Comparison of ENCODE assay signal across 9 cellular contexts in genomic region chr9:102631559-102631958, GRCh38.
DNase-seq lines count a peak whose midpoint lies in the region; TF ChIP-seq lines count a peak whose summit lies in the region.
"Had no signal": no experiment of that assay in that cellular context is flagged by ENCODE, and none has a peak within 500 bp of the region (broad histone marks: within the 10 kb centered on the region; RNA-seq: fewer than 3 reads in every experiment).

No MANE protein-coding gene starts in this region.

- no peaks in the 10 kb centered on the region for H3K27me3 ChIP-seq in esophagus muscularis mucosa

- H3K9me3 ChIP-seq in esophagus muscularis mucosa: peaks cover 0 to 14% (median 2%) of the 10 kb centered on the region in 4 donors

- H3K4me3 ChIP-seq in esophagus muscularis mucosa: no peak overlapping the region

- TF ChIP-seq EP300 in esophagus muscularis mucosa (IDR thresholded peaks at IDR 0.05): no peak

- peak; percentile 48 for DNase-seq in NCI-H82 (lab: John Stamatoyannopoulos, UW)
- no peak for DNase-seq in NCI-H82 treated with DMSO at 0.1 percent for 48 hours (lab: John Stamatoyannopoulos, UW; ENCODE audit: unreplicated experiment)
- DNase-seq in LoVo (ENCODE audit: low spot score): peak; percentile 37
- DNase-seq in renal cortical epithelial cell (ENCODE audit: low read depth): peak; percentile 15
- no peak for DNase-seq in middle frontal gyrus (ENCODE audit: extremely low spot score, low spot score)
- no peak for DNase-seq in activated CD8-positive, alpha-beta memory T cell treated with anti-CD3 and anti-CD28 coated beads, Interleukin-2, amount 50 U/mL, for 4 hours
- no peak for DNase-seq in esophagus muscularis mucosa (ENCODE audit: extremely low spot score)
- DNase-seq: substantia nigra had no signal

- no peak for TF ChIP-seq POLR2A in esophagus muscularis mucosa (IDR thresholded peaks at IDR 0.05; ENCODE audit: low read depth)

- H3K36me3 ChIP-seq in esophagus muscularis mucosa: no peaks in the 10 kb centered on the region

- intact Hi-C loops in esophagus muscularis mucosa (cut with DNase I): no loop called here

- no peaks in the 10 kb centered on the region for H3K4me1 ChIP-seq in esophagus muscularis mucosa

- H3K27ac ChIP-seq in VCaP (no peak overlapping the region), esophagus muscularis mucosa (replicated peaks in 1 of 4) (no peak overlapping the region)

- TF ChIP-seq CTCF in VCaP (conservative IDR thresholded peaks at IDR 0.05) (peak; percentile 28; the same call in 1 of the 2 replicates), esophagus muscularis mucosa (IDR thresholded peaks at IDR 0.05) (no peak)

Comparison
In these comparisons a context has a peak if more than half of its experiments do, and no peak if none do; other contexts are left out.
1. DNase-seq: peak in NCI-H82 (single experiment), LoVo (single experiment) and renal cortical epithelial cell (single experiment); none in NCI-H82 treated with DMSO at 0.1 percent for 48 hours (single experiment), middle frontal gyrus (single experiment), activated CD8-positive, alpha-beta memory T cell treated with anti-CD3 and anti-CD28 coated beads, Interleukin-2, amount 50 U/mL, for 4 hours (single experiment) and esophagus muscularis mucosa (single experiment).